Comparison of ENCODE assay signal across 33 cellular contexts in genomic region chr7:67361150-67361549, GRCh38.
"Had no signal": no experiment of that assay in that cellular context is flagged by ENCODE, and none has a peak within 500 bp of the region (broad histone marks: within the 10 kb centered on the region; RNA-seq: fewer than 3 reads in every experiment).

No MANE protein-coding gene starts in this region.

- ATAC-seq: activated CD8-positive, alpha-beta T cell treated with anti-CD3 and anti-CD28 coated beads for 36 hours; activated naive CD4-positive, alpha-beta T cell treated with anti-CD3 and anti-CD28 coated beads, Interleukin-2, amount 50 U/mL, for 72 hours; activated T-cell treated with anti-CD3 and anti-CD28 coated beads, Interleukin-2, amount 50 U/mL, for 4 hours; activated T-cell treated with anti-CD3 and anti-CD28 coated beads, Interleukin-2, amount 50 U/mL, for 72 hours; activated T-helper 17 cell treated with anti-CD3 and anti-CD28 coated beads, Interleukin-2, amount 50 U/mL, for 72 hours; body of pancreas had no signal

- H3K4me1 ChIP-seq: breast epithelium had no signal

- H3K4me3 ChIP-seq: adrenal gland, body of pancreas, breast epithelium had no signal

- H3K27ac ChIP-seq: adrenal gland, body of pancreas, brain microvascular endothelial cell, breast epithelium had no signal

- DNase-seq: activated B cell treated with CpG ODN at 0.5 μM for 24 hours; activated CD4-positive, alpha-beta memory T cell treated with anti-CD3 and anti-CD28 coated beads for 36 hours; activated CD4-positive, alpha-beta T cell treated with anti-CD3 and anti-CD28 coated beads for 4 hours; activated CD4-positive, alpha-beta T cell treated with anti-CD3 and anti-CD28 coated beads, Interleukin-2, amount 10 ng/mL, durations not matched to agents 24 days and 14 days; activated CD4-positive, alpha-beta T cell treated with anti-CD3 and anti-CD28 coated beads, Interleukin-2, amount 50 U/mL, for 1 hour; activated CD4-positive, alpha-beta T cell treated with anti-CD3 and anti-CD28 coated beads, Interleukin-2, amount 50 U/mL, for 4 hours; activated CD4-positive, CD25-positive, alpha-beta regulatory T cell treated with anti-CD3 and anti-CD28 coated beads, Interleukin-2, amount 50 U/mL, for 72 hours; activated CD8-positive, alpha-beta memory T cell treated with anti-CD3 and anti-CD28 coated beads, Interleukin-2, amount 50 U/mL, for 4 hours; activated CD8-positive, alpha-beta T cell treated with anti-CD3 and anti-CD28 coated beads for 36 hours; activated effector memory CD4-positive, alpha-beta T cell treated with anti-CD3 and anti-CD28 coated beads, Interleukin-2, amount 50 U/mL, for 16 hours; activated gamma-delta T cell treated with Interleukin-2 at 50 U/mL for 16 hours; activated naive CD4-positive, alpha-beta T cell; activated naive CD4-positive, alpha-beta T cell treated with anti-CD3 and anti-CD28 coated beads for 36 hours; activated naive CD4-positive, alpha-beta T cell treated with anti-CD3 and anti-CD28 coated beads, Interleukin-2, amount 50 U/mL, for 16 hours; activated naive CD8-positive, alpha-beta T cell treated with anti-CD3 and anti-CD28 coated beads for 36 hours; activated T-cell treated with anti-CD3 and anti-CD28 coated beads for 4 hours; activated T-cell treated with anti-CD3 and anti-CD28 coated beads, Interleukin-2, amount 50 U/mL, for 1 hour; activated T-cell treated with anti-CD3 and anti-CD28 coated beads, Interleukin-2, amount 50 U/mL, for 4 hours; activated T-cell treated with anti-CD3 and anti-CD28 coated beads, Interleukin-2, amount 50 U/mL, for 72 hours; adrenal gland; amniotic stem cell; aorta; body of pancreas; brain microvascular endothelial cell; caudate nucleus; cerebellar nuclear complex; T-helper 2 cell; T-helper 9 cell had no signal

- H3K36me3 ChIP-seq: adrenal gland, brain microvascular endothelial cell, breast epithelium had no signal

- H3K27me3 ChIP-seq: adrenal gland, body of pancreas, brain microvascular endothelial cell, breast epithelium had no signal

- FAIRE-seq: astrocyte, TTC549 had no signal
